23 cellular contexts compared by ENCODE assay signal in the genomic region with DNA sequence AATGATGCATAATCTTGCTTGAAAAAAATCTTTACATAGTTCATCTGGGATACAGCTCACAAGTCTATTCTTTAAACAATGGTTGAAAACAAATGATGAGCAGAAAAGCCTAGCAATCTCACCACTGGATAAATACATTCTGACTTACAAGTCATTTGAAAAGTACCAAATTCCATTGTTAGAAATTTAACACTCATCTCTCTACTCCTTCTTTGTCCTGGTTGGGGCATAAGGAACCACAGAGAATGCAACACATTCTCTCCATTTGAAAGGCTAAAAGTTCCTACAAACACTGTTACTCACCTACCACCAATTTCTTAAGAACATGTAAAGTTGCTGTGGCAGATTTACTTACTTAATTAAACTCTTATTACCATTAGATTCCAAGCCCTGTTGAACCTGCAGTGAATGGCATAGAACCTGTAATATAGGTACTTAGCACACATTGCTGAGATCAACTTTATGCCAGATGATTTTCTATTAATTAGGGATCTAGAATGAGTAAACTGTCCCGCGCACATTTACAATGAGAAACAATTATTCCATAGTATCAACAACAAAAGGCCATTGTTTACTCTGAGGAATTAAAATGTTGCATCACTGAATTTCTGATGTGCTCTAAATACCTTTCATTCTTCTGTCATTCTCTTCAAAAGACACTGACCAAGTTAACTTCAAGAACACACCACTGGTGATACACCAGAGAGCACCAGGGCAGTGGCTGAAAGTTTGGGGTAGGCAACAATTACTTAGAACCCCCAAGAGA.
DNase-seq lines count a peak whose midpoint lies in the region; FAIRE-seq and TF ChIP-seq lines count a peak whose summit lies in the region.
"Had no signal": no experiment of that assay in that cellular context is flagged by ENCODE, and none has a peak within 500 bp of the region (broad histone marks: within the 10 kb centered on the region; RNA-seq: fewer than 3 reads in every experiment).

No MANE protein-coding gene starts in this region.

- POLR2A ChIA-PET in Caco-2 (lab: Charles Lee) (no interaction called here), HEK293T (lab: Yijun Ruan, JAX) (interaction anchor here (1.0 kb wide), 1 partner anchor 69 kb away, joined by 3 read pairs; a partner anchor contains a TSS)

- no peaks in the 10 kb centered on the region for H3K9me3 Mint-ChIP-seq in Caco-2 (ENCODE audit: unreplicated experiment)
- H3K9me3 Mint-ChIP-seq: central memory CD8-positive, alpha-beta T cell; effector memory CD8-positive, alpha-beta T cell; neural crest cell had no signal

- TF ChIP-seq CTCF in AG10803 (conservative IDR thresholded peaks at IDR 0.05; ENCODE audit: low read length), result no peak
- TF ChIP-seq CTCF in Caco-2 (IDR thresholded peaks at IDR 0.05; ENCODE audit: insufficient read depth in 1 of 2, low read depth in 1 of 2, low read length in 1 of 2, severe bottlenecking in 1 of 2, unreplicated experiment in 1 of 2), result no peak

- H3K27ac Mint-ChIP-seq in Caco-2 (ENCODE audit: unreplicated experiment), result no peak overlapping the region
- H3K27ac Mint-ChIP-seq: activated CD8-positive, alpha-beta T cell treated with anti-CD3 and anti-CD28 coated beads, Interleukin-2, amount 10 ng/mL, durations not matched to agents 7 days and 5 days; effector memory CD8-positive, alpha-beta T cell; mesothelial cell of epicardium had no signal

- no peaks in the 10 kb centered on the region for H3K4me1 ChIP-seq in Caco-2

- H3K4me1 Mint-ChIP-seq in Caco-2 (ENCODE audit: low read depth, unreplicated experiment), result no peaks in the 10 kb centered on the region
- H3K4me1 Mint-ChIP-seq: central memory CD8-positive, alpha-beta T cell had no signal

- no peaks in the 10 kb centered on the region for H3K27me3 ChIP-seq in Caco-2 (replicated peaks; ENCODE audit: control insufficient read depth, insufficient read depth, low read length)
- H3K27me3 ChIP-seq: tibial nerve had no signal

- H3K4me3 ChIP-seq in AG10803 (ENCODE audit: low read length), result no peak overlapping the region
- no peak overlapping the region for H3K4me3 ChIP-seq in Caco-2 (ENCODE audit: low read depth, low read length)
- H3K4me3 ChIP-seq: tibial nerve had no signal

- no peaks in the 10 kb centered on the region for H3K27me3 Mint-ChIP-seq in Caco-2 (ENCODE audit: insufficient read depth, unreplicated experiment)

- no peak for FAIRE-seq in frontal cortex (lab: Jason Lieb, UNC)
- FAIRE-seq: H54 had no signal

- H3K36me3 ChIP-seq in Caco-2 (ENCODE audit: control insufficient read depth, insufficient read depth, low read length), result no peaks in the 10 kb centered on the region
- H3K36me3 ChIP-seq: tibial nerve had no signal

- intact Hi-C loops in Caco-2 (cut with micrococcal nuclease; ENCODE audit: unreplicated experiment), result no loop called here

- H3K9me3 ChIP-seq in Caco-2, result no peaks in the 10 kb centered on the region
- H3K9me3 ChIP-seq: tibial nerve had no signal

- CTCF ChIA-PET in Caco-2 (lab: Charles Lee), result no interaction called here
- CTCF ChIA-PET in HEK293T (lab: Yijun Ruan, JAX), result interaction anchor here (1.1 to 2.5 kb wide), 2 partner anchors 32 kb away, joined by 3 to 8 read pairs; no protein-coding TSS in a partner anchor

- no peaks in the 10 kb centered on the region for H3K36me3 Mint-ChIP-seq in Caco-2 (ENCODE audit: insufficient read depth, unreplicated experiment)

- no TSS peak for BruUV-seq in Caco-2 (replicated peaks; lab: Mats Ljungman, UMichigan)

- DNase-seq in AG10803 (ENCODE audit: low read depth) (peak; percentile 38), HT1080 (ENCODE audit: low read depth) (peak; percentile 3), astrocyte of the hippocampus (ENCODE audit: low read depth, low spot score) (peak; percentile 67), kidney glomerular epithelial cell (lab: John Stamatoyannopoulos, UW) (peak; percentile 13), NCI-H748 treated with DMSO at 0.1 percent for 48 hours (lab: John Stamatoyannopoulos, UW) (no peak), frontal cortex (ENCODE audit: low spot score in 2 of 2) (no peak), Caco-2 (no peak), HEK293T (ENCODE audit: extremely low spot score) (no peak)
- DNase-seq: activated CD8-positive, alpha-beta T cell treated with anti-CD3 and anti-CD28 coated beads, Interleukin-2, amount 10 ng/mL, durations not matched to agents 7 days and 5 days; activated T-cell treated with anti-CD3 and anti-CD28 coated beads, Interleukin-2, amount 50 U/mL, for 48 hours; C1 segment of cervical spinal cord; effector memory CD8-positive, alpha-beta T cell; hippocampal formation; Kasumi-1; NCI-H1105 treated with DMSO at 0.1 percent for 48 hours; NCI-H526 treated with DMSO at 0.1 percent for 48 hours; SIG-M5; T-helper 2 cell had no signal

- H3K4me3 Mint-ChIP-seq in Caco-2 (ENCODE audit: unreplicated experiment), result no peak overlapping the region
- H3K4me3 Mint-ChIP-seq: activated CD8-positive, alpha-beta T cell treated with anti-CD3 and anti-CD28 coated beads, Interleukin-2, amount 10 ng/mL, durations not matched to agents 7 days and 5 days; central memory CD8-positive, alpha-beta T cell; effector memory CD8-positive, alpha-beta T cell; mesothelial cell of epicardium; neural crest cell had no signal

TF ChIP-seq in HEK293T, 16 proteins besides CTCF, POLR2A, EP300 and RAD21:
- no peak for TF ChIP-seq NFRKB (IDR thresholded peaks at IDR 0.05)
- no peak for TF ChIP-seq HDGF (IDR thresholded peaks at IDR 0.05; ENCODE audit: borderline replicate concordance)
- TF ChIP-seq SP1 (IDR thresholded peaks at IDR 0.05), result no peak

Comparison
In these comparisons a context has a peak if more than half of its experiments do, and no peak if none do; other contexts are left out.
1. DNase-seq: peak in AG10803 (single experiment), HT1080 (single experiment), astrocyte of the hippocampus (single experiment) and kidney glomerular epithelial cell (single experiment); none in NCI-H748 treated with DMSO at 0.1 percent for 48 hours (single experiment), frontal cortex (0 of 2), Caco-2 (0 of 2) and HEK293T (single experiment).